ENCODE assay signal across 1 cellular context in the genomic region with DNA sequence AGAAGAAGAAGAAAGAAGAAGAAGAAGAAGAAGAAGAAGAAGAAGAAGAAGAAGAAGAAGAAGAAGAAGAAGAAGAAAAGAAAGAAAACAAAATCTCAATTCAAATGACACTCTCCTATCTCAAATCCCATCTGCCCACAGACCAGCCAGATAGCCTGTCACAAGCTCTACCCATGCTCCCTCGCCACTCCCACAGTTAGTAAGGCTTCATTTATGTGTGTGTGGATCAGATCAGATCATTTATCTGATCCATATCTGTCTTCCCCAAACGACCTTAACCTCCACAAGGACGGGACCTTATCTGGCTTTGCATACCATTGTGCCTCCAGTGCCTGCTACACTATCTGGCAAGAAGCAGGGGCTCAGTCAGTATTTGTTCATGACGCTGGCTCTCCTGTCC.
TF ChIP-seq lines count a peak whose summit lies in the region.

No MANE protein-coding gene starts in this region.

TF ChIP-seq in K562, 482 proteins besides CTCF, POLR2A, EP300 and RAD21 (continued from another document):
- TF ChIP-seq RERE (CRISPR knock-in tag; IDR thresholded peaks at IDR 0.05; ENCODE audit: borderline replicate concordance) (no peak), ATF3 (IDR thresholded peaks at IDR 0.05) (no peak), ATF3 (CRISPR knock-in tag; conservative IDR thresholded peaks at IDR 0.05) (no peak), NFYB (IDR thresholded peaks at IDR 0.05; ENCODE audit: extremely low read depth, insufficient read length) (no peak), CBFA2T3 (IDR thresholded peaks at IDR 0.05) (peak; percentile 59; the same call in 1 of the 2 replicates)
